ENCODE assay signal across 8 cellular contexts in the genomic region with DNA sequence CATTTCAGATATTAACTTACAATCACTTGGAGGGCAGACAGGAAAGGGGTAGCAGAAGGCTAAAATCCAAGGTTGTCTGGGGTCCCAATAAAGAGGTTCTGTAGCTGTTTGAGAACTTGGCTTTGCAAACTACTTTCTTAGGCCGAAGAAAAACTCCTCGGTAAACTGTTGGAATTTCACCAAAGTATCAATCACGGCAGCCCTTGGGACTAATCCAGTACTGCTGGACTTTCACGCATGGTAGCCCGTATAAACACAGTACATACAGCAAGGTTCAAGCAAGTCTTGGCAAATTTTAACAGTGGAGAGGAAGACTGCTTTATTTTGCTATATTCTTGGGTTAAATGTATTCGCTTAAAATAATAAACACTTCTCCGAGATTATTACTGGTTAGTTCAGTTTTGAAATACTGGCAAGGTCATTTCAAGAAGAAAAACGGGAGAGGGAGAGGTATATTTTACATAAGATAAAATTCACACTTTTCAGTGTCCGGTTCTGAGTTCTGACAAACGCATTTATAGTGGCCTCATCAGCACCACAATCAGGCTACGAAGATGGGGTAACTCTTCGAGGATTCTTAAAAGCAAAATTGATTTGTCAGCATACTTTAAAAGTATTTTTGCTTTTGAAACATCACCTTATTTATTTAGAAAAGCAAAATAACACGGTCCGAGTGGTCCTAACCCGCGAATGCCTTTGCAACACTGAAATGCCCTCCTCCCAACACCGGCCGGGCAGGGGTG. TPM values are rescaled to one million over a fixed set of nuclear protein-coding genes. Genes with fewer than 3 reads are reported as not detected.
DNase-seq lines count a peak whose midpoint lies in the region; TF ChIP-seq lines count a peak whose summit lies in the region.

No MANE protein-coding gene starts in this region.

- TF ChIP-seq CTCF in GM20000 (IDR thresholded peaks at IDR 0.05; ENCODE audit: extremely low read depth, missing control alignments) = no peak
- TF ChIP-seq CTCF in WI38 (IDR thresholded peaks at IDR 0.05; ENCODE audit: low read depth, low read length) = no peak
- no peak for TF ChIP-seq CTCF in glutamatergic neuron (IDR thresholded peaks at IDR 0.05; ENCODE audit: partially characterized antibody, unreplicated experiment)

- no peaks in the 10 kb centered on the region for H3K36me3 Mint-ChIP-seq in glutamatergic neuron (ENCODE audit: unreplicated experiment)

- intact Hi-C loops in head of caudate nucleus (cut with DNase I) = no loop called here

- DNase-seq in GM20000 (ENCODE audit: low spot score) = peak; percentile 11
- no peak for DNase-seq in glutamatergic neuron
- no peak for DNase-seq in skeletal muscle cell (ENCODE audit: low read depth)
- DNase-seq in head of caudate nucleus = no peak
- no peak for DNase-seq in NCI-H1092 treated with DMSO at 0.1 percent for 48 hours (lab: John Stamatoyannopoulos, UW)
- DNase-seq in D341Med (ENCODE audit: low spot score) = no peak
- no peak for DNase-seq in islet precursor cell

- peaks cover 10% of the 10 kb centered on the region for H3K27me3 Mint-ChIP-seq in glutamatergic neuron (ENCODE audit: unreplicated experiment)

- H3K9me3 Mint-ChIP-seq in glutamatergic neuron (ENCODE audit: unreplicated experiment) = peaks cover 5% of the 10 kb centered on the region

- H3K4me3 Mint-ChIP-seq in glutamatergic neuron (ENCODE audit: unreplicated experiment) = peak overlapping the region; percentile 90

- H3K4me1 Mint-ChIP-seq in glutamatergic neuron (ENCODE audit: low read depth, unreplicated experiment) = peaks cover 11% of the 10 kb centered on the region

- H3K4me3 ChIP-seq in WI38 (ENCODE audit: low read depth, low read length) (peak overlapping the region; percentile 74), skeletal muscle cell (ENCODE audit: low read depth, low read length) (peak overlapping the region; percentile 78)

- H3K27ac Mint-ChIP-seq in glutamatergic neuron (ENCODE audit: unreplicated experiment) = no peak overlapping the region

RNA-seq across cellular contexts. Expression of gene SETD3, which starts 1.3 kb away (rescaled TPM):
- 46.2 TPM for total RNA-seq in glutamatergic neuron (ENCODE audit: unreplicated experiment)

RNA-seq across cellular contexts. Expression of gene CCNK, which starts 1.9 kb away (rescaled TPM):
- 47.2 TPM for total RNA-seq in glutamatergic neuron (ENCODE audit: unreplicated experiment)
